ENCODE assay signal across 11 cellular contexts in genomic region chr4:148203056-148203898, GRCh38.
DNase-seq lines count a peak whose midpoint lies in the region; ATAC-seq lines count a peak whose summit lies in the region.
"Had no signal": no experiment of that assay in that cellular context is flagged by ENCODE, and none has a peak within 500 bp of the region (broad histone marks: within the 10 kb centered on the region; RNA-seq: fewer than 3 reads in every experiment).

No MANE protein-coding gene starts in this region.

- H3K9ac ChIP-seq in neuronal stem cell (ENCODE audit: low read depth, low read length, poor library complexity) = no peak overlapping the region

- H4K91ac ChIP-seq in neuronal stem cell (ENCODE audit: low read depth, low read length, poor library complexity) = no peak overlapping the region

- H3K4ac ChIP-seq in neuronal stem cell (ENCODE audit: low read length) = no peak overlapping the region

- H3K23ac ChIP-seq in neuronal stem cell (ENCODE audit: low read depth, low read length, poor library complexity) = no peak overlapping the region

- H3K9me3 ChIP-seq in neuronal stem cell (replicated peaks in 1 of 2; ENCODE audit: control insufficient read depth in 2 of 2, insufficient read depth in 1 of 2, low read depth in 1 of 2, low read length in 2 of 2) = no peaks in the 10 kb centered on the region

- H3K79me1 ChIP-seq in neuronal stem cell (ENCODE audit: low read depth, low read length) = no peaks in the 10 kb centered on the region

- H2BK15ac ChIP-seq in neuronal stem cell (ENCODE audit: low read length) = no peak overlapping the region

- H3K14ac ChIP-seq in neuronal stem cell (ENCODE audit: low read length) = no peak overlapping the region

- no CpG with 5 or more reads among the region's 14 CpGs for WGBS in neuronal stem cell (ENCODE audit: extremely low coverage in 2 of 2, insufficient read length in 2 of 2, insufficient replicate concordance in 1 of 2), 2 donors

- H3K27me3 ChIP-seq in neuronal stem cell (ENCODE audit: control insufficient read depth in 3 of 3, insufficient read depth in 3 of 3, low read depth in 1 of 3, low read length in 3 of 3) = no peaks in the 10 kb centered on the region

- in situ Hi-C loops in Caki2 (cut with HindIII; ENCODE audit: low pct_unique_long_range_greater_than_20kb, low sequenced_read_pairs) = no loop called here

- H3K36me3 ChIP-seq in neuronal stem cell (replicated peaks in 1 of 2; ENCODE audit: control insufficient read depth in 2 of 2, insufficient read depth in 2 of 2, low read length in 2 of 2) = no peaks in the 10 kb centered on the region

- H3K18ac ChIP-seq in neuronal stem cell (ENCODE audit: low read length) = no peak overlapping the region

- no peak overlapping the region for H2BK5ac ChIP-seq in neuronal stem cell (ENCODE audit: low read length)

- no peak overlapping the region for H2BK120ac ChIP-seq in neuronal stem cell (ENCODE audit: low read depth, low read length)

- peak; percentile 93 for ATAC-seq in left ventricle myocardium superior
- ATAC-seq in HG02798 (IDR thresholded peaks at IDR 0.05; ENCODE audit: poor library complexity, unreplicated experiment) = no peak
- ATAC-seq in GM21381 (IDR thresholded peaks at IDR 0.05; ENCODE audit: unreplicated experiment) = no peak
- ATAC-seq: esophagus mucosa had no signal

- no peak overlapping the region for H3K4me3 ChIP-seq in neuronal stem cell (ENCODE audit: low read length in 2 of 2)

- no peak overlapping the region for H2AK5ac ChIP-seq in neuronal stem cell (ENCODE audit: low read depth, low read length)

- DNase-seq in Caki2 (ENCODE audit: low read depth) (peak; percentile 19), NCI-H774 (lab: John Stamatoyannopoulos, UW) (peak; percentile 35), left ventricle myocardium superior (no peak), neuronal stem cell (ENCODE audit: low spot score) (peak; percentile 59), ecto neural progenitor cell (ENCODE audit: low spot score) (no peak), NCI-H446 (lab: John Stamatoyannopoulos, UW) (no peak)
- DNase-seq: GF-D8, kidney glomerular epithelial cell had no signal

- H3K4me1 ChIP-seq in neuronal stem cell (ENCODE audit: control insufficient read depth in 2 of 2, insufficient read depth in 1 of 2, low read depth in 1 of 2, low read length in 2 of 2) = peaks cover 0 to 9% of the 10 kb centered on the region in 2 donors

- H4K8ac ChIP-seq in neuronal stem cell (ENCODE audit: low read depth, low read length) = no peak overlapping the region

- peak overlapping the region; percentile 35 for H2AFZ ChIP-seq in neuronal stem cell (ENCODE audit: low read length)

- intact Hi-C loops in left ventricle myocardium superior (cut with micrococcal nuclease) = no loop called here

- no peak overlapping the region for H2BK12ac ChIP-seq in neuronal stem cell (ENCODE audit: low read length)

- peak overlapping the region; percentile 44 for H3K27ac ChIP-seq in neuronal stem cell (replicated peaks; ENCODE audit: low read length)

- H3K4me2 ChIP-seq in neuronal stem cell (ENCODE audit: insufficient read depth, low read length, poor library complexity, severe bottlenecking) = no peak overlapping the region

Comparison
In these comparisons a context has a peak if more than half of its experiments do, and no peak if none do; other contexts are left out.
1. DNase-seq: peak in Caki2 (single experiment), NCI-H774 (single experiment) and neuronal stem cell (single experiment); none in left ventricle myocardium superior (single experiment), ecto neural progenitor cell (single experiment) and NCI-H446 (0 of 2).